Comparison of ENCODE assay signal across 9 cellular contexts in the genomic region with DNA sequence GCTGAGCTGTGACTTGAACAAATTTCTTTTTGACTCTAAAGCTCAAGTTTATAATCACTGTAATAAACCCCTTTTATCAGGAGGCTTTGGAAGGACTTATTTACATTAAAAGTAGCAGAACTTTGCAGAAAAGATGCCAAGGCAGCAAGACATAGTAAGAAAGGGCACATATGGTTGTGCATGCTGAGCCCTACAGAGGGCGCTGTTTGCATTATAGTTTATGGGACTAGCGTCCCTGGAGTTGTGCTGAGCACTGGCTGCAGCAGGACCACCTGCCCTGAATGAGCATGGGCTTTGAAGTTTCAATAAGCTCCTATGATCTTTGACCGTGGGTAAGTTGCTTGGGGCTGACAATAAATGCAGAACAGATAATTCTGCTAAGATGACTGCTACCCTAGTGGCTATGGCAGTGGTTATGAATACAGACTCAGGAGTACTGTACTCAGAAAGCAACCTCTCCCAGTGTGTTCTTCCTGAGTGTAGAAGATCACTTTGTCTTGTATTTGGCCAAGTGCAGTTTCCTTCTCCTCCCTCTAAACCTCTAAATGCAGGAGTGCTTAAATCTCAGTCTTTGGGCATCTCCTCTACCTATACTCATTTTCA. TPM values are rescaled to one million over a fixed set of nuclear protein-coding genes. Genes with fewer than 3 reads are reported as not detected.
DNase-seq lines count a peak whose midpoint lies in the region; ATAC-seq and TF ChIP-seq lines count a peak whose summit lies in the region.
"Had no signal": no experiment of that assay in that cellular context is flagged by ENCODE, and none has a peak within 500 bp of the region (broad histone marks: within the 10 kb centered on the region; RNA-seq: fewer than 3 reads in every experiment).

No MANE protein-coding gene starts in this region.

- H3K4me1 ChIP-seq in left lung, result no peaks in the 10 kb centered on the region

- H3K36me3 Mint-ChIP-seq in activated CD4-positive, alpha-beta T cell treated with anti-CD3 and anti-CD28 coated beads for 36 hours (ENCODE audit: low read depth), result no peaks in the 10 kb centered on the region
- no peaks in the 10 kb centered on the region for H3K36me3 Mint-ChIP-seq in activated CD8-positive, alpha-beta T cell treated with anti-CD3 and anti-CD28 coated beads, Interleukin-2, amount 10 ng/mL, durations not matched to agents 7 days and 5 days (ENCODE audit: low read depth)
- H3K36me3 Mint-ChIP-seq: naive B cell had no signal

- no peaks in the 10 kb centered on the region for H3K27me3 ChIP-seq in left lung

- POLR2A ChIA-PET in activated CD4-positive, alpha-beta T cell treated with anti-CD3 and anti-CD28 coated beads for 36 hours (lab: Charles Lee), result no interaction called here
- POLR2A ChIA-PET in activated CD8-positive, alpha-beta T cell treated with anti-CD3 and anti-CD28 coated beads, Interleukin-2, amount 10 ng/mL, durations not matched to agents 7 days and 5 days (lab: Charles Lee), result no interaction called here

- intact Hi-C loops in activated CD4-positive, alpha-beta T cell treated with anti-CD3 and anti-CD28 coated beads for 36 hours (cut with DNase I, micrococcal nuclease), result loop anchor here in 1 of 2 experiments (1.0 kb wide), 1 partner anchor 355 kb away; no protein-coding TSS in a partner anchor
- intact Hi-C loops in left lung (cut with DNase I), result no loop called here

- H3K27me3 Mint-ChIP-seq in activated CD4-positive, alpha-beta T cell treated with anti-CD3 and anti-CD28 coated beads for 36 hours, result peaks cover 4% of the 10 kb centered on the region
- H3K27me3 Mint-ChIP-seq in activated CD8-positive, alpha-beta T cell treated with anti-CD3 and anti-CD28 coated beads, Interleukin-2, amount 10 ng/mL, durations not matched to agents 7 days and 5 days (ENCODE audit: low read depth), result peaks cover 2% of the 10 kb centered on the region

- CTCF ChIA-PET in activated CD4-positive, alpha-beta T cell treated with anti-CD3 and anti-CD28 coated beads for 36 hours (lab: Charles Lee), result interaction anchor here (0.6 to 8.0 kb wide), 9 partner anchors 9 to 355 kb away, joined by 3 to 64 read pairs (median 3); no protein-coding TSS in a partner anchor
- CTCF ChIA-PET in activated CD8-positive, alpha-beta T cell treated with anti-CD3 and anti-CD28 coated beads, Interleukin-2, amount 10 ng/mL, durations not matched to agents 7 days and 5 days (lab: Charles Lee), result interaction anchor here (0.7 to 1.3 kb wide), 7 partner anchors 9 to 355 kb away, joined by 3 to 6 read pairs (median 3); no protein-coding TSS in a partner anchor

- peak; percentile 63 for DNase-seq in activated CD4-positive, alpha-beta T cell treated with anti-CD3 and anti-CD28 coated beads for 36 hours
- no peak for DNase-seq in activated CD4-positive, alpha-beta T cell treated with anti-CD3 and anti-CD28 coated beads, Interleukin-2, amount 50 U/mL, for 1 hour
- DNase-seq in HuH-7 (ENCODE audit: low spot score) (peak; percentile 36), left lung (no peak), AG08396 (ENCODE audit: low spot score) (no peak)
- DNase-seq in activated CD8-positive, alpha-beta T cell treated with anti-CD3 and anti-CD28 coated beads, Interleukin-2, amount 10 ng/mL, durations not matched to agents 7 days and 5 days, result peak; percentile 33
- DNase-seq: naive B cell had no signal

- TF ChIP-seq CTCF in left lung (IDR thresholded peaks at IDR 0.05), result peak in 1 of 2 donors; percentile 37

- no peaks in the 10 kb centered on the region for H3K9me3 ChIP-seq in left lung

- no peak overlapping the region for H3K27ac Mint-ChIP-seq in activated CD4-positive, alpha-beta T cell treated with anti-CD3 and anti-CD28 coated beads for 36 hours
- no peak overlapping the region for H3K27ac Mint-ChIP-seq in activated CD8-positive, alpha-beta T cell treated with anti-CD3 and anti-CD28 coated beads, Interleukin-2, amount 10 ng/mL, durations not matched to agents 7 days and 5 days

- no peaks in the 10 kb centered on the region for H3K4me1 Mint-ChIP-seq in activated CD4-positive, alpha-beta T cell treated with anti-CD3 and anti-CD28 coated beads for 36 hours
- H3K4me1 Mint-ChIP-seq in activated CD8-positive, alpha-beta T cell treated with anti-CD3 and anti-CD28 coated beads, Interleukin-2, amount 10 ng/mL, durations not matched to agents 7 days and 5 days (ENCODE audit: low read depth), result no peaks in the 10 kb centered on the region
- H3K4me1 Mint-ChIP-seq: naive B cell had no signal

- H3K4me3 ChIP-seq in left lung, result no peak overlapping the region

- no peak overlapping the region for H3K27ac ChIP-seq in left lung

- no peaks in the 10 kb centered on the region for H3K36me3 ChIP-seq in left lung

- ATAC-seq in activated CD4-positive, alpha-beta T cell treated with anti-CD3 and anti-CD28 coated beads for 36 hours, result peak; percentile 71
- no peak for ATAC-seq in activated CD8-positive, alpha-beta T cell treated with anti-CD3 and anti-CD28 coated beads, Interleukin-2, amount 10 ng/mL, durations not matched to agents 7 days and 5 days
- ATAC-seq in left lung, result peak; percentile 33
- no peak for ATAC-seq in HG02885 (IDR thresholded peaks at IDR 0.05; ENCODE audit: poor library complexity, unreplicated experiment)
- no peak for ATAC-seq in HG02588 (IDR thresholded peaks at IDR 0.05; ENCODE audit: unreplicated experiment)

- no peaks in the 10 kb centered on the region for H3K9me3 Mint-ChIP-seq in activated CD4-positive, alpha-beta T cell treated with anti-CD3 and anti-CD28 coated beads for 36 hours (ENCODE audit: low read depth)
- H3K9me3 Mint-ChIP-seq in activated CD8-positive, alpha-beta T cell treated with anti-CD3 and anti-CD28 coated beads, Interleukin-2, amount 10 ng/mL, durations not matched to agents 7 days and 5 days (ENCODE audit: insufficient read depth), result no peaks in the 10 kb centered on the region
- H3K9me3 Mint-ChIP-seq: naive B cell had no signal

- H3K4me3 Mint-ChIP-seq in activated CD4-positive, alpha-beta T cell treated with anti-CD3 and anti-CD28 coated beads for 36 hours, result no peak overlapping the region
- H3K4me3 Mint-ChIP-seq in activated CD8-positive, alpha-beta T cell treated with anti-CD3 and anti-CD28 coated beads, Interleukin-2, amount 10 ng/mL, durations not matched to agents 7 days and 5 days, result no peak overlapping the region
- H3K4me3 Mint-ChIP-seq: naive B cell had no signal

RNA-seq across cellular contexts. Expression of a gene that starts 45.4 kb away (rescaled TPM):
- 10 to 100 TPM; 62.4 to 73.4 TPM for total RNA-seq in activated CD4-positive, alpha-beta T cell treated with anti-CD3 and anti-CD28 coated beads for 36 hours
- 10 to 100 TPM; 83.7 to 87.0 TPM for total RNA-seq in activated CD8-positive, alpha-beta T cell treated with anti-CD3 and anti-CD28 coated beads, Interleukin-2, amount 10 ng/mL, durations not matched to agents 7 days and 5 days
- 10 to 100 TPM; 21.1 to 26.7 TPM for total RNA-seq in left lung

Comparison
In these comparisons a context has a peak if more than half of its experiments do, and no peak if none do; other contexts are left out.
1. DNase-seq: peak in activated CD4-positive, alpha-beta T cell treated with anti-CD3 and anti-CD28 coated beads for 36 hours (single experiment), HuH-7 (single experiment) and activated CD8-positive, alpha-beta T cell treated with anti-CD3 and anti-CD28 coated beads, Interleukin-2, amount 10 ng/mL, durations not matched to agents 7 days and 5 days (single experiment); none in activated CD4-positive, alpha-beta T cell treated with anti-CD3 and anti-CD28 coated beads, Interleukin-2, amount 50 U/mL, for 1 hour (single experiment), left lung (0 of 2) and AG08396 (single experiment).
2. ATAC-seq: peak in activated CD4-positive, alpha-beta T cell treated with anti-CD3 and anti-CD28 coated beads for 36 hours (single experiment) and left lung (single experiment); none in activated CD8-positive, alpha-beta T cell treated with anti-CD3 and anti-CD28 coated beads, Interleukin-2, amount 10 ng/mL, durations not matched to agents 7 days and 5 days (single experiment), HG02885 (single experiment) and HG02588 (single experiment).